35 cellular contexts compared by ENCODE assay signal in genomic region chr5:33538201-33538600, GRCh38.
"Had no signal": no experiment of that assay in that cellular context is flagged by ENCODE, and none has a peak within 500 bp of the region (broad histone marks: within the 10 kb centered on the region; RNA-seq: fewer than 3 reads in every experiment).

No MANE protein-coding gene starts in this region.

- ATAC-seq: activated CD8-positive, alpha-beta T cell treated with anti-CD3 and anti-CD28 coated beads for 36 hours; activated naive CD4-positive, alpha-beta T cell treated with anti-CD3 and anti-CD28 coated beads, Interleukin-2, amount 50 U/mL, for 72 hours; activated T-cell treated with anti-CD3 and anti-CD28 coated beads, Interleukin-2, amount 50 U/mL, for 4 hours; activated T-cell treated with anti-CD3 and anti-CD28 coated beads, Interleukin-2, amount 50 U/mL, for 72 hours; activated T-helper 17 cell treated with anti-CD3 and anti-CD28 coated beads, Interleukin-2, amount 50 U/mL, for 72 hours; body of pancreas; T-cell had no signal

- H3K4me1 Mint-ChIP-seq: activated B cell treated with CpG ODN at 0.5 μM for 24 hours; activated CD4-positive, alpha-beta T cell treated with anti-CD3 and anti-CD28 coated beads, Interleukin-2, amount 10 ng/mL, durations not matched to agents 24 days and 14 days; activated naive CD8-positive, alpha-beta T cell treated with anti-CD3 and anti-CD28 coated beads for 36 hours; activated T-helper 17 cell treated with anti-CD3 and anti-CD28 coated beads, Interleukin-2, amount 50 U/mL, for 72 hours; T-cell had no signal

- H3K9me3 ChIP-seq: adrenal gland, body of pancreas, breast epithelium had no signal

- H3K36me3 ChIP-seq: adrenal gland, breast epithelium had no signal

- H3K27ac ChIP-seq: adrenal gland, body of pancreas, brain microvascular endothelial cell, breast epithelium, VCaP had no signal

- H3K4me1 ChIP-seq: breast epithelium had no signal

- H3K9me3 Mint-ChIP-seq: activated B cell treated with CpG ODN at 0.5 μM for 24 hours; activated CD4-positive, alpha-beta memory T cell treated with anti-CD3 and anti-CD28 coated beads for 36 hours; activated CD8-positive, alpha-beta T cell treated with anti-CD3 and anti-CD28 coated beads for 36 hours; activated naive CD4-positive, alpha-beta T cell treated with anti-CD3 and anti-CD28 coated beads for 36 hours; activated naive CD8-positive, alpha-beta T cell treated with anti-CD3 and anti-CD28 coated beads for 36 hours; activated T-cell treated with anti-CD3 and anti-CD28 coated beads, Interleukin-2, amount 50 U/mL, for 4 hours; activated T-helper 1 cell treated with anti-CD3 and anti-CD28 coated beads, Interleukin-12 subunit alpha, Interleukin-12 subunit beta, Interleukin-2, Interleukin-4 antibody, amounts not matched to agents 30 ng/mL and 10 ng/mL and 1 ng/mL, durations not matched to agents 14 hours and 24 hours and 36 hours; T-cell; T-helper 1 cell treated with Interleukin-12 subunit alpha and Interleukin-12 subunit beta and Interleukin-4 antibody, amounts not matched to agents 30 μg/mL and 1 μg/mL, for 36 hours; T-helper 2 cell treated with Interferon-gamma antibody and Interleukin-4, amounts not matched to agents 5 μg/mL and 100 μg/mL, for 36 hours had no signal

- H3K4me3 ChIP-seq: adrenal gland, body of pancreas, breast epithelium had no signal

- H3K4me3 Mint-ChIP-seq: activated B cell treated with CpG ODN at 0.5 μM for 24 hours; activated CD4-positive, alpha-beta memory T cell treated with anti-CD3 and anti-CD28 coated beads for 36 hours; activated CD4-positive, alpha-beta T cell treated with anti-CD3 and anti-CD28 coated beads, Interleukin-2, amount 10 ng/mL, durations not matched to agents 24 days and 14 days; activated CD8-positive, alpha-beta T cell treated with anti-CD3 and anti-CD28 coated beads for 36 hours; activated naive CD4-positive, alpha-beta T cell treated with anti-CD3 and anti-CD28 coated beads for 36 hours; activated naive CD8-positive, alpha-beta T cell treated with anti-CD3 and anti-CD28 coated beads for 36 hours; activated T-cell treated with anti-CD3 and anti-CD28 coated beads, Interleukin-2, amount 50 U/mL, for 4 hours; activated T-cell treated with anti-CD3 and anti-CD28 coated beads, Interleukin-2, amount 50 U/mL, for 72 hours; activated T-helper 1 cell treated with anti-CD3 and anti-CD28 coated beads, Interleukin-12 subunit alpha, Interleukin-12 subunit beta, Interleukin-2, Interleukin-4 antibody, amounts not matched to agents 30 ng/mL and 10 ng/mL and 1 ng/mL, durations not matched to agents 14 hours and 24 hours and 36 hours; activated T-helper 17 cell treated with anti-CD3 and anti-CD28 coated beads, Interleukin-2, amount 50 U/mL, for 72 hours; T-cell; T-helper 1 cell treated with Interleukin-12 subunit alpha and Interleukin-12 subunit beta and Interleukin-4 antibody, amounts not matched to agents 30 μg/mL and 1 μg/mL, for 36 hours; T-helper 2 cell treated with Interferon-gamma antibody and Interleukin-4, amounts not matched to agents 5 μg/mL and 100 μg/mL, for 36 hours had no signal

- H3K27me3 ChIP-seq: adrenal gland, body of pancreas, brain microvascular endothelial cell, breast epithelium had no signal

- DNase-seq: activated B cell treated with CpG ODN at 0.5 μM for 24 hours; activated CD4-positive, alpha-beta memory T cell treated with anti-CD3 and anti-CD28 coated beads for 36 hours; activated CD4-positive, alpha-beta T cell treated with anti-CD3 and anti-CD28 coated beads for 4 hours; activated CD4-positive, alpha-beta T cell treated with anti-CD3 and anti-CD28 coated beads, Interleukin-2, amount 10 ng/mL, durations not matched to agents 24 days and 14 days; activated CD4-positive, alpha-beta T cell treated with anti-CD3 and anti-CD28 coated beads, Interleukin-2, amount 50 U/mL, for 1 hour; activated CD4-positive, alpha-beta T cell treated with anti-CD3 and anti-CD28 coated beads, Interleukin-2, amount 50 U/mL, for 4 hours; activated CD4-positive, CD25-positive, alpha-beta regulatory T cell treated with anti-CD3 and anti-CD28 coated beads, Interleukin-2, amount 50 U/mL, for 72 hours; activated CD8-positive, alpha-beta memory T cell treated with anti-CD3 and anti-CD28 coated beads, Interleukin-2, amount 50 U/mL, for 4 hours; activated CD8-positive, alpha-beta T cell treated with anti-CD3 and anti-CD28 coated beads for 36 hours; activated effector memory CD4-positive, alpha-beta T cell treated with anti-CD3 and anti-CD28 coated beads, Interleukin-2, amount 50 U/mL, for 16 hours; activated gamma-delta T cell treated with Interleukin-2 at 50 U/mL for 16 hours; activated naive CD4-positive, alpha-beta T cell; activated naive CD4-positive, alpha-beta T cell treated with anti-CD3 and anti-CD28 coated beads for 36 hours; activated naive CD4-positive, alpha-beta T cell treated with anti-CD3 and anti-CD28 coated beads, Interleukin-2, amount 50 U/mL, for 16 hours; activated naive CD8-positive, alpha-beta T cell treated with anti-CD3 and anti-CD28 coated beads for 36 hours; activated T-cell treated with anti-CD3 and anti-CD28 coated beads for 4 hours; activated T-cell treated with anti-CD3 and anti-CD28 coated beads, Interleukin-2, amount 50 U/mL, for 1 hour; activated T-cell treated with anti-CD3 and anti-CD28 coated beads, Interleukin-2, amount 50 U/mL, for 4 hours; activated T-cell treated with anti-CD3 and anti-CD28 coated beads, Interleukin-2, amount 50 U/mL, for 72 hours; adrenal gland; amniotic stem cell; aorta; body of pancreas; brain microvascular endothelial cell; central memory CD4-positive, alpha-beta T cell; T-cell; T-helper 2 cell; T-helper 9 cell had no signal

- H3K27ac Mint-ChIP-seq: activated B cell treated with CpG ODN at 0.5 μM for 24 hours; activated CD4-positive, alpha-beta memory T cell treated with anti-CD3 and anti-CD28 coated beads for 36 hours; activated CD4-positive, alpha-beta T cell treated with anti-CD3 and anti-CD28 coated beads, Interleukin-2, amount 10 ng/mL, durations not matched to agents 24 days and 14 days; activated CD8-positive, alpha-beta T cell treated with anti-CD3 and anti-CD28 coated beads for 36 hours; activated naive CD4-positive, alpha-beta T cell treated with anti-CD3 and anti-CD28 coated beads for 36 hours; activated naive CD4-positive, alpha-beta T cell treated with anti-CD3 and anti-CD28 coated beads, Interleukin-2, amount 50 U/mL, for 72 hours; activated naive CD8-positive, alpha-beta T cell treated with anti-CD3 and anti-CD28 coated beads for 36 hours; activated T-cell treated with anti-CD3 and anti-CD28 coated beads, Interleukin-2, amount 50 U/mL, for 72 hours; activated T-helper 1 cell treated with anti-CD3 and anti-CD28 coated beads, Interleukin-12 subunit alpha, Interleukin-12 subunit beta, Interleukin-2, Interleukin-4 antibody, amounts not matched to agents 30 ng/mL and 10 ng/mL and 1 ng/mL, durations not matched to agents 14 hours and 24 hours and 36 hours; activated T-helper 17 cell treated with anti-CD3 and anti-CD28 coated beads, Interleukin-2, amount 50 U/mL, for 72 hours; T-cell; T-helper 1 cell treated with Interleukin-12 subunit alpha and Interleukin-12 subunit beta and Interleukin-4 antibody, amounts not matched to agents 30 μg/mL and 1 μg/mL, for 36 hours; T-helper 2 cell treated with Interferon-gamma antibody and Interleukin-4, amounts not matched to agents 5 μg/mL and 100 μg/mL, for 36 hours had no signal
